29 cellular contexts compared by ENCODE assay signal in genomic region chr10:77566228-77566627, GRCh38.
DNase-seq lines count a peak whose midpoint lies in the region; ATAC-seq and TF ChIP-seq lines count a peak whose summit lies in the region.
"Had no signal": no experiment of that assay in that cellular context is flagged by ENCODE, and none has a peak within 500 bp of the region (broad histone marks: within the 10 kb centered on the region; RNA-seq: fewer than 3 reads in every experiment).

No MANE protein-coding gene starts in this region.

- H3K36me3 Mint-ChIP-seq in HFFc6 (ENCODE audit: low read depth) = peaks cover 10% of the 10 kb centered on the region; the same call in 1 of the 2 replicates
- H3K36me3 Mint-ChIP-seq: activated naive CD8-positive, alpha-beta T cell treated with anti-CD3 and anti-CD28 coated beads for 36 hours; CD4-positive, CD25-positive, alpha-beta regulatory T cell had no signal

- peak overlapping the region in 3 of 4 donors; percentile 81 to 82 (median 82) for H3K27ac ChIP-seq in gastroesophageal sphincter
- peak overlapping the region; percentile 46 to 86 (median 76) for H3K27ac ChIP-seq in sigmoid colon
- no peak overlapping the region for H3K27ac ChIP-seq in effector memory CD4-positive, alpha-beta T cell (ENCODE audit: insufficient read depth, low read length, poor library complexity, severe bottlenecking)
- H3K27ac ChIP-seq: SK-N-MC, spleen had no signal

- DNase-seq in AG20443 (ENCODE audit: low spot score) (peak; percentile 56), HFFc6 (no peak), sigmoid colon (no peak), GM19240 (ENCODE audit: insufficient read length, low spot score) (no peak), DMS53 (lab: John Stamatoyannopoulos, UW) (no peak), NCI-H226 (no peak)
- no peak for DNase-seq in effector memory CD4-positive, alpha-beta T cell
- DNase-seq: activated CD4-positive, alpha-beta T cell treated with anti-CD3 and anti-CD28 coated beads for 1 hour; activated CD8-positive, alpha-beta T cell treated with anti-CD3 and anti-CD28 coated beads for 36 hours; activated naive CD8-positive, alpha-beta T cell treated with anti-CD3 and anti-CD28 coated beads for 36 hours; aorta; CD4-positive, CD25-positive, alpha-beta regulatory T cell; effector memory CD8-positive, alpha-beta T cell; erythroblast; KG1; mammary epithelial cell; naive thymus-derived CD4-positive, alpha-beta T cell; NCI-H1436; NCI-H2107; NCI-H510A; occipital lobe; spleen; stimulated activated CD4-positive, alpha-beta T cell treated with anti-CD3 and anti-CD28 coated beads, Interleukin-2, amount 100 ng/mL, for 48 hours; T-helper 2 cell; transverse colon had no signal

- H3K4me3 ChIP-seq in gastroesophageal sphincter (no peak overlapping the region), sigmoid colon (no peak overlapping the region)
- H3K4me3 ChIP-seq in effector memory CD4-positive, alpha-beta T cell (ENCODE audit: insufficient read depth, low read depth, low read length, poor library complexity, severe bottlenecking) = no peak overlapping the region
- H3K4me3 ChIP-seq: coronary artery, SK-N-MC, spleen, transverse colon had no signal

- TF ChIP-seq CTCF in HFFc6 (IDR thresholded peaks at IDR 0.05) (no peak), gastroesophageal sphincter (IDR thresholded peaks at IDR 0.05) (no peak), sigmoid colon (IDR thresholded peaks at IDR 0.05) (no peak)

- H3K4me1 Mint-ChIP-seq in HFFc6 (ENCODE audit: low read depth) = peaks cover 57% of the 10 kb centered on the region
- H3K4me1 Mint-ChIP-seq: activated naive CD8-positive, alpha-beta T cell treated with anti-CD3 and anti-CD28 coated beads for 36 hours; CD4-positive, CD25-positive, alpha-beta regulatory T cell; naive thymus-derived CD4-positive, alpha-beta T cell had no signal

- no peak for ATAC-seq in gastroesophageal sphincter
- ATAC-seq: activated CD8-positive, alpha-beta T cell treated with anti-CD3 and anti-CD28 coated beads for 36 hours; effector memory CD8-positive, alpha-beta T cell; naive thymus-derived CD4-positive, alpha-beta T cell had no signal

- intact Hi-C loops in sigmoid colon (cut with DNase I) = no loop called here

- TF ChIP-seq EP300 in gastroesophageal sphincter (IDR thresholded peaks at IDR 0.05) (no peak), sigmoid colon (IDR thresholded peaks at IDR 0.05) (no peak)

- H3K4me3 Mint-ChIP-seq in HFFc6 = no peak overlapping the region
- H3K4me3 Mint-ChIP-seq: activated CD8-positive, alpha-beta T cell treated with anti-CD3 and anti-CD28 coated beads for 36 hours; activated naive CD8-positive, alpha-beta T cell treated with anti-CD3 and anti-CD28 coated beads for 36 hours; CD4-positive, CD25-positive, alpha-beta regulatory T cell; effector memory CD8-positive, alpha-beta T cell; naive thymus-derived CD4-positive, alpha-beta T cell had no signal

- TF ChIP-seq POLR2A in gastroesophageal sphincter (IDR thresholded peaks at IDR 0.05) (no peak), sigmoid colon (IDR thresholded peaks at IDR 0.05) (no peak)

- 0 out of 2 replicates have a peak overlapping the region, but pooled peaks have one; percentile 78 for H3K27ac Mint-ChIP-seq in HFFc6
- H3K27ac Mint-ChIP-seq: activated CD8-positive, alpha-beta T cell treated with anti-CD3 and anti-CD28 coated beads for 36 hours; activated naive CD8-positive, alpha-beta T cell treated with anti-CD3 and anti-CD28 coated beads for 36 hours; activated T-helper 2 cell treated with anti-CD3 and anti-CD28 coated beads, Interferon-gamma antibody, Interleukin-2, Interleukin-4, amounts not matched to agents 10 μg/mL and 5 μg/mL and 100 μg/mL, durations not matched to agents 14 hours and 24 hours and 36 hours; CD4-positive, CD25-positive, alpha-beta regulatory T cell; effector memory CD8-positive, alpha-beta T cell; naive thymus-derived CD4-positive, alpha-beta T cell had no signal

- WGBS in gastroesophageal sphincter (ENCODE audit: low coverage in 1 of 2), 2 donors = 57% methylated on average over 1 of the region's 6 CpGs; no CpG with 5 or more reads in 1 of the 2 donors
- 78 to 82% methylated on average over 6 of the region's 6 CpGs for WGBS in sigmoid colon, 2 donors

- H3K4me1 ChIP-seq in gastroesophageal sphincter = peaks cover 18 to 64% (median 21%) of the 10 kb centered on the region in 3 donors
- peaks cover 0 to 64% (median 61%) of the 10 kb centered on the region in 4 donors for H3K4me1 ChIP-seq in sigmoid colon
- no peaks in the 10 kb centered on the region for H3K4me1 ChIP-seq in effector memory CD4-positive, alpha-beta T cell (ENCODE audit: control insufficient read depth, insufficient read depth, low read length, poor library complexity, severe bottlenecking)

- H3K27me3 Mint-ChIP-seq in HFFc6 (ENCODE audit: insufficient read depth) = peaks cover 3% of the 10 kb centered on the region
- H3K27me3 Mint-ChIP-seq: CD4-positive, CD25-positive, alpha-beta regulatory T cell had no signal

- H3K9me3 ChIP-seq in gastroesophageal sphincter = no peaks in the 10 kb centered on the region
- no peaks in the 10 kb centered on the region for H3K9me3 ChIP-seq in sigmoid colon
- H3K9me3 ChIP-seq in effector memory CD4-positive, alpha-beta T cell (ENCODE audit: control insufficient read depth, low read length) = no peaks in the 10 kb centered on the region
- H3K9me3 ChIP-seq: spleen, transverse colon had no signal

- H3K27me3 ChIP-seq in gastroesophageal sphincter = no peaks in the 10 kb centered on the region
- no peaks in the 10 kb centered on the region for H3K27me3 ChIP-seq in sigmoid colon
- H3K27me3 ChIP-seq in effector memory CD4-positive, alpha-beta T cell (replicated peaks; ENCODE audit: control insufficient read depth, insufficient read depth, low read length, poor library complexity, severe bottlenecking) = no peaks in the 10 kb centered on the region
- H3K27me3 ChIP-seq: transverse colon had no signal

- no peaks in the 10 kb centered on the region for H3K9me3 Mint-ChIP-seq in HFFc6
- H3K9me3 Mint-ChIP-seq: activated CD8-positive, alpha-beta T cell treated with anti-CD3 and anti-CD28 coated beads for 36 hours; activated naive CD8-positive, alpha-beta T cell treated with anti-CD3 and anti-CD28 coated beads for 36 hours; activated T-helper 2 cell treated with anti-CD3 and anti-CD28 coated beads, Interferon-gamma antibody, Interleukin-2, Interleukin-4, amounts not matched to agents 10 μg/mL and 5 μg/mL and 100 μg/mL, durations not matched to agents 14 hours and 24 hours and 36 hours; effector memory CD8-positive, alpha-beta T cell had no signal

- H3K36me3 ChIP-seq in gastroesophageal sphincter (no peaks in the 10 kb centered on the region), sigmoid colon (no peaks in the 10 kb centered on the region)
- H3K36me3 ChIP-seq in effector memory CD4-positive, alpha-beta T cell (ENCODE audit: control insufficient read depth, insufficient read depth, low read length) = no peaks in the 10 kb centered on the region
- H3K36me3 ChIP-seq: spleen, transverse colon had no signal
